In the genomic region with DNA sequence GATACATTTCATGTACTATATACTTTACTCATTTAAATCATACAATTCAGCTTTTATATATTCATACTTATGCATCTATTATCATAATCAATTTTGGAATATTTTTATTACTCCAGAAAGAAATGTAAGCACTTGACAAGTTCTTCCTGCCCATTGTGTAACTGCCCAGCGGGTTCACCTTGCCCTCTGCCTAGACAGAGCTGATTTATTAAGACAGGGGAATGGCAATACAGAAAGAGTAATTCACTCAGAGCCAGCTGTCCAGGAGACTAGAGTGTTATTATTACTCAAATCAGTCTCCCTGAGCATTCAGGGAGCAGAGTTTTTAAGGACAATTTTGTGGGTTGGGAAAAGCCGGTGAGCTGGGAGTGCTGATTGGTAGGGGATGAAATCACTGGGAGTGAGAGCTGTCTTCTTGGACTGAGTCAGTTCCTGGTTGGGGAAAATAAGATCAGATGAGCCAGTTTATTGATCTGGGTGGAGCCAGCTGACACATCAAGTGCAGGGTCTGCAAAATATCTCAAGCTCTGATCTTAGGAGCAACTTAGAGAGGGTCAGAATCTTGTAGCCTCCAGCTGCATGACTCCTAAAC, we compare ENCODE assay signal across 13 cellular contexts.
"Had no signal": no experiment of that assay in that cellular context is flagged by ENCODE, and none has a peak within 500 bp of the region (broad histone marks: within the 10 kb centered on the region; RNA-seq: fewer than 3 reads in every experiment).

No MANE protein-coding gene starts in this region.

- H3K4me3 Mint-ChIP-seq: activated CD4-positive, alpha-beta T cell treated with anti-CD3 and anti-CD28 coated beads, Interleukin-2, amount 10 ng/mL, durations not matched to agents 7 days and 5 days; activated naive CD4-positive, alpha-beta T cell treated with anti-CD3 and anti-CD28 coated beads, Interleukin-2, amount 50 U/mL, for 24 hours; immature natural killer cell; natural killer cell treated with Interleukin-12 subunit alpha and Interleukin-12 subunit beta and Interleukin-15 and Interleukin-18, amount 100 ng/mL, for 72 hours; T-helper 17 cell had no signal

- H3K4me1 ChIP-seq: upper lobe of left lung had no signal

- H3K27ac ChIP-seq: dorsolateral prefrontal cortex, upper lobe of left lung had no signal

- DNase-seq: activated CD4-positive, alpha-beta T cell treated with anti-CD3 and anti-CD28 coated beads, Interleukin-2, amount 10 ng/mL, durations not matched to agents 7 days and 5 days; activated CD4-positive, CD25-positive, alpha-beta regulatory T cell; activated CD8-positive, alpha-beta memory T cell treated with anti-CD3 and anti-CD28 coated beads for 24 hours; activated T-cell treated with anti-CD3 and anti-CD28 coated beads for 4 hours; dorsolateral prefrontal cortex; immature natural killer cell; stimulated activated CD4-positive, alpha-beta T cell treated with anti-CD3 and anti-CD28 coated beads, Interleukin-12 subunit alpha, Interleukin-12 subunit beta, amount 100 ng/mL, for 4 hours; stimulated activated naive CD4-positive, alpha-beta T cell treated with Interleukin-2 at 50 U/mL for 16 hours; T-helper 17 cell had no signal

- ATAC-seq: left lobe of liver; natural killer cell treated with Interleukin-12 subunit alpha and Interleukin-12 subunit beta and Interleukin-15 and Interleukin-18, amount 100 ng/mL, for 72 hours; T-helper 17 cell had no signal

- H3K4me1 Mint-ChIP-seq: activated CD4-positive, alpha-beta T cell treated with anti-CD3 and anti-CD28 coated beads, Interleukin-2, amount 10 ng/mL, durations not matched to agents 7 days and 5 days; activated naive CD4-positive, alpha-beta T cell treated with anti-CD3 and anti-CD28 coated beads, Interleukin-2, amount 50 U/mL, for 24 hours; T-helper 17 cell had no signal

- H3K36me3 ChIP-seq: upper lobe of left lung had no signal

- H3K4me3 ChIP-seq: dorsolateral prefrontal cortex, upper lobe of left lung had no signal

- H3K27me3 ChIP-seq: dorsolateral prefrontal cortex, upper lobe of left lung had no signal

- H3K27ac Mint-ChIP-seq: activated CD4-positive, alpha-beta T cell treated with anti-CD3 and anti-CD28 coated beads, Interleukin-2, amount 10 ng/mL, durations not matched to agents 7 days and 5 days; activated naive CD4-positive, alpha-beta T cell treated with anti-CD3 and anti-CD28 coated beads, Interleukin-2, amount 50 U/mL, for 24 hours; natural killer cell treated with Interleukin-12 subunit alpha and Interleukin-12 subunit beta and Interleukin-15 and Interleukin-18, amount 100 ng/mL, for 72 hours; T-helper 17 cell had no signal

- H3K27me3 Mint-ChIP-seq: activated naive CD4-positive, alpha-beta T cell treated with anti-CD3 and anti-CD28 coated beads, Interleukin-2, amount 50 U/mL, for 24 hours had no signal
